In the genomic region with DNA sequence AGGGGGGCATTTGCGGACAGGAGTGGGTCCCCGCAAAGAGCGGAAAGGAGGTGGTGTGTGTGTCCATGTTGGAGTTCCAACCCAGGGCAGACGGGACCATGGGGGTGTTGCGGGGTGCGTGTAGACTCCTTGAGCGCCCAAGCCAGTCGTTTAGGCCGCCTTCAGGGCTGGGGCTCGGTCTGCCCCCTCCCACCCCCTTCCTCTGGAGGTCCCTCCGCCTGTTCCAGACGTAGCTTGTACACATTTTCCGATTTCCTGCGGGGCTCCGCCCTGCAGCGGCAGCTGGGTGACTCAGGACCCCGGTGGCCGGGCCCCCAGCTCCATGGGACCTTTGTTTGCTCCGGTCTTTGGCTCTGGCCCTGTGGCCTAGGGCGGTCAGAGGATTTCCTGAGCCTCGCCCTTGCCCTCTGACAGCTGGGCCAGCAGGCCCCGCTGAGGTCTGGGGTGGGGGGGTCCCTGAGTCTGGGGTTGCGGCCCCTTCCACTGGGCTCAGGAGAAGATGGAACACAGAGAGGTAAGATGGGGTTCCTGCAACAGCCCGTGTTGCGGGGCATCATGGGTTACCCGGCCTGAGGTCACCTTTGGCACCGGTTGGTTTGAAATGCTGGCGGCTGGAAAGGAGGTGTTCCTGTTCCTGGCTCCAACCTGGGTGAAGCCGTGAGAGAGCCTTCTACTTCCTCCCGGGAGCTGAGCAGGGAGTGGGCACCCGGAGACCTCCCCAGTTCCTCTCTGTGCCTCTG, we compare ENCODE assay signal across 1 cellular context.
TF ChIP-seq lines count a peak whose summit lies in the region.

No MANE protein-coding gene starts in this region.

TF ChIP-seq in HCT116, 20 proteins besides CTCF, POLR2A, EP300 and RAD21 (continued from another document):
- no peak for TF ChIP-seq JUND (IDR thresholded peaks at IDR 0.05)
- no peak for TF ChIP-seq SP1 (IDR thresholded peaks at IDR 0.05; ENCODE audit: low read depth)
